In the genomic region with DNA sequence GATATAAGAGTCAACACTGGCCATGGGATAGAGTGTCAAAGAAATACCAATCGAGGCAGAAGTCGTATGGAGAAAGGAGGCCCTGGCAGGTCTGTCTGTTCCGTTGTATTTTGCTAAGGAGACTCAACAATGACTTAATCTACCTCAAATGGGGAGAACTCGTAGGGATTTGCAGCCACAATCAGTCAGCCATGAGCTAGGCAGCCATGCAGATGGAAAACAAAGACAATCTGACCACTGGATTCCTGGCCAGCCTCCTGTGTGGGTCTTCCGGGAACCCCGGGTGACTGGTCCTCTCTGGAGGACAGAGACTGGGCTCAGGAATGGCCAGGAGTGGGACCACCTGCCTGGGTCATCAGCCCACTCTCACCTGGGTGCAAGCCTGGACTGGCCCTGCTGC, we compare ENCODE assay signal across 21 cellular contexts.
A peak's percentile ranks its signal among the peaks of the same experiment; 100 is the strongest.
DNase-seq lines count a peak whose midpoint lies in the region; ATAC-seq and TF ChIP-seq lines count a peak whose summit lies in the region.
"Had no signal": no experiment of that assay in that cellular context is flagged by ENCODE, and none has a peak within 500 bp of the region (broad histone marks: within the 10 kb centered on the region; RNA-seq: fewer than 3 reads in every experiment).

No MANE protein-coding gene starts in this region.

- H3K9me3 ChIP-seq in DND-41 (ENCODE audit: insufficient read depth, low read length, severe bottlenecking), result no peaks in the 10 kb centered on the region
- H3K9me3 ChIP-seq in parathyroid adenoma (ENCODE audit: control insufficient read depth, low read length), result no peaks in the 10 kb centered on the region
- H3K9me3 ChIP-seq: A549, BE2C, HAP-1 had no signal

- TF ChIP-seq CTCF in DND-41 (IDR thresholded peaks at IDR 0.05; ENCODE audit: borderline replicate concordance, extremely low read depth, low read length, poor library complexity, severe bottlenecking) (no peak), parathyroid adenoma (IDR thresholded peaks at IDR 0.05) (no peak)

- ATAC-seq in DND-41 (ENCODE audit: insufficient read depth, low read depth), result no peak
- ATAC-seq in HG02885 (IDR thresholded peaks at IDR 0.05; ENCODE audit: poor library complexity, unreplicated experiment), result no peak
- ATAC-seq in HG02610 (IDR thresholded peaks at IDR 0.05; ENCODE audit: unreplicated experiment), result no peak
- ATAC-seq: A549, GM23338 had no signal

- no peaks in the 10 kb centered on the region for H3K79me2 ChIP-seq in DND-41 (ENCODE audit: insufficient read depth, low read length)
- no peaks in the 10 kb centered on the region for H3K79me2 ChIP-seq in parathyroid adenoma

- H3K9ac ChIP-seq in DND-41 (ENCODE audit: low read depth, low read length), result no peak overlapping the region
- H3K9ac ChIP-seq in parathyroid adenoma, result no peak overlapping the region
- H3K9ac ChIP-seq: BLaER1 treated with 17β-estradiol and CSF1 and Interleukin-3, amounts not matched to agents 10 nM and 100 nM had no signal

- H2AFZ ChIP-seq in DND-41 (ENCODE audit: low read depth, low read length) (no peak overlapping the region), parathyroid adenoma (peak overlapping the region; percentile 34)
- H2AFZ ChIP-seq: GM23338 had no signal

- H3K27me3 ChIP-seq in DND-41 (ENCODE audit: insufficient read depth, low read length, poor library complexity) (no peaks in the 10 kb centered on the region), parathyroid adenoma (ENCODE audit: control insufficient read depth, insufficient read depth, low read length) (no peaks in the 10 kb centered on the region)
- H3K27me3 ChIP-seq: BE2C; BLaER1 treated with 17β-estradiol and CSF1 and Interleukin-3, amounts not matched to agents 10 nM and 100 nM had no signal

- H3K4me1 ChIP-seq in DND-41 (ENCODE audit: insufficient read depth, low read length), result peaks cover 30% of the 10 kb centered on the region
- H3K4me1 ChIP-seq in parathyroid adenoma, result peaks cover 15% of the 10 kb centered on the region
- H3K4me1 ChIP-seq: A549, BE2C, HAP-1 had no signal

- no peak overlapping the region for H3K4me2 ChIP-seq in DND-41 (ENCODE audit: insufficient read depth, low read length)
- H3K4me2 ChIP-seq in parathyroid adenoma (ENCODE audit: low read length), result no peak overlapping the region
- H3K4me2 ChIP-seq: A549; BLaER1 treated with 17β-estradiol and CSF1 and Interleukin-3, amounts not matched to agents 10 nM and 100 nM; GM23338 had no signal

- H3K4me3 ChIP-seq in DND-41 (ENCODE audit: low read depth in 1 of 2, low read length in 2 of 2), result no peak overlapping the region
- H3K4me3 ChIP-seq in parathyroid adenoma (ENCODE audit: low read depth, low read length), result no peak overlapping the region
- H3K4me3 ChIP-seq: A549; BLaER1 treated with 17β-estradiol and CSF1 and Interleukin-3, amounts not matched to agents 10 nM and 100 nM; GM23338; HAP-1 had no signal

- H3K27ac ChIP-seq in DND-41 (ENCODE audit: low read length) (peak overlapping the region; percentile 18; the same call in 1 of the 2 replicates), parathyroid adenoma (peak overlapping the region; percentile 83)
- H3K27ac ChIP-seq: A549; BLaER1 treated with 17β-estradiol and CSF1 and Interleukin-3, amounts not matched to agents 10 nM and 100 nM had no signal

- H3K36me3 ChIP-seq in DND-41 (ENCODE audit: insufficient read depth, low read length), result no peaks in the 10 kb centered on the region
- H3K36me3 ChIP-seq in parathyroid adenoma (ENCODE audit: control insufficient read depth, insufficient read depth, low read length), result no peaks in the 10 kb centered on the region
- H3K36me3 ChIP-seq: BE2C; BLaER1 treated with 17β-estradiol and CSF1 and Interleukin-3, amounts not matched to agents 10 nM and 100 nM; HAP-1 had no signal

- no peaks in the 10 kb centered on the region for H4K20me1 ChIP-seq in DND-41 (ENCODE audit: insufficient read depth, low read length)
- H4K20me1 ChIP-seq: BLaER1 treated with 17β-estradiol and CSF1 and Interleukin-3, amounts not matched to agents 10 nM and 100 nM had no signal

- DNase-seq in DND-41, result no peak
- peak; percentile 52 for DNase-seq in astrocyte of the hippocampus (ENCODE audit: low read depth, low spot score)
- DNase-seq in kidney glomerular epithelial cell (lab: John Stamatoyannopoulos, UW), result peak; percentile 11
- no peak for DNase-seq in midbrain (lab: John Stamatoyannopoulos, UW)
- DNase-seq: 8988T; ACHN; AML-193; BE2C; CD4-positive, alpha-beta T cell; CD8-positive, alpha-beta memory T cell; DMS 273 treated with DMSO at 0.1 percent for 48 hours; DMS79; GF-D8; HFFc6 had no signal

Comparison
In these comparisons a context has a peak if more than half of its experiments do, and no peak if none do; other contexts are left out.
1. DNase-seq: peak in astrocyte of the hippocampus (single experiment) and kidney glomerular epithelial cell (single experiment); none in DND-41 (single experiment) and midbrain (single experiment).